ENCODE assay signal across 8 cellular contexts in genomic region chr6:106520711-106521367, GRCh38.
A peak's percentile ranks its signal among the peaks of the same experiment; 100 is the strongest.
DNase-seq lines count a peak whose midpoint lies in the region; ATAC-seq and TF ChIP-seq lines count a peak whose summit lies in the region.

No MANE protein-coding gene starts in this region.

- no peak for TF ChIP-seq CTCF in GM13977 (IDR thresholded peaks at IDR 0.05; ENCODE audit: extremely low read depth, insufficient read depth, missing control alignments)

- no peak overlapping the region for H2BK5ac ChIP-seq in neuronal stem cell (ENCODE audit: low read length)

- no peak overlapping the region for H2BK120ac ChIP-seq in neuronal stem cell (ENCODE audit: low read depth, low read length)

- H3K9me3 ChIP-seq in neuronal stem cell (replicated peaks in 1 of 2; ENCODE audit: control insufficient read depth in 2 of 2, insufficient read depth in 1 of 2, low read depth in 1 of 2, low read length in 2 of 2), result no peaks in the 10 kb centered on the region

- no peak overlapping the region for H2BK12ac ChIP-seq in neuronal stem cell (ENCODE audit: low read length)

- H3K4me3 ChIP-seq in neuronal stem cell (ENCODE audit: low read length in 2 of 2), result no peak overlapping the region

- H2BK15ac ChIP-seq in neuronal stem cell (ENCODE audit: low read length), result no peak overlapping the region

- H3K27me3 ChIP-seq in neuronal stem cell (ENCODE audit: control insufficient read depth in 3 of 3, insufficient read depth in 3 of 3, low read depth in 1 of 3, low read length in 3 of 3), result peaks cover 0 to 58% (median 0%) of the 10 kb centered on the region in 3 experiments

- in situ Hi-C loops in GM13977 (cut with MboI; ENCODE audit: low pct_unique_long_range_greater_than_20kb, low sequenced_read_pairs, unreplicated experiment), result no loop called here

- no peak overlapping the region for H3K23ac ChIP-seq in neuronal stem cell (ENCODE audit: low read depth, low read length, poor library complexity)

- H4K91ac ChIP-seq in neuronal stem cell (ENCODE audit: low read depth, low read length, poor library complexity), result no peak overlapping the region

- no CpG with 5 or more reads among the region's 14 CpGs for WGBS in neuronal stem cell (ENCODE audit: extremely low coverage in 2 of 2, insufficient read length in 2 of 2, insufficient replicate concordance in 1 of 2), 2 donors

- no peak overlapping the region for H2AK5ac ChIP-seq in neuronal stem cell (ENCODE audit: low read depth, low read length)

- H3K36me3 ChIP-seq in neuronal stem cell (replicated peaks in 1 of 2; ENCODE audit: control insufficient read depth in 2 of 2, insufficient read depth in 2 of 2, low read length in 2 of 2), result no peaks in the 10 kb centered on the region

- DNase-seq in GM13977 (ENCODE audit: low spot score) (peak; percentile 58), OCI-M1 (lab: John Stamatoyannopoulos, UW) (peak; percentile 98), sciatic nerve (ENCODE audit: low spot score) (no peak), iPS-NIHi11 (ENCODE audit: low spot score) (no peak), neuronal stem cell (ENCODE audit: low spot score) (no peak), NCI-H510A treated with DMSO at 0.1 percent for 48 hours (lab: John Stamatoyannopoulos, UW) (no peak)
- peak; percentile 65 for DNase-seq in activated effector memory CD4-positive, alpha-beta T cell treated with Interleukin-2 at 50 U/mL for 16 hours

- H3K79me1 ChIP-seq in neuronal stem cell (ENCODE audit: low read depth, low read length), result no peaks in the 10 kb centered on the region

- H3K4me2 ChIP-seq in neuronal stem cell (ENCODE audit: insufficient read depth, low read length, poor library complexity, severe bottlenecking), result no peak overlapping the region

- no peak overlapping the region for H3K27ac ChIP-seq in neuronal stem cell (replicated peaks; ENCODE audit: low read length)

- H3K14ac ChIP-seq in neuronal stem cell (ENCODE audit: low read length), result no peak overlapping the region

- intact Hi-C loops in sciatic nerve (cut with DNase I), result no loop called here

- no peak overlapping the region for H3K9ac ChIP-seq in neuronal stem cell (ENCODE audit: low read depth, low read length, poor library complexity)

- H3K18ac ChIP-seq in neuronal stem cell (ENCODE audit: low read length), result no peak overlapping the region

- H3K4me1 ChIP-seq in neuronal stem cell (ENCODE audit: control insufficient read depth in 2 of 2, insufficient read depth in 1 of 2, low read depth in 1 of 2, low read length in 2 of 2), result no peaks in the 10 kb centered on the region

- peak; percentile 57 for ATAC-seq in HG02763 (IDR thresholded peaks at IDR 0.05; ENCODE audit: unreplicated experiment)
- peak; percentile 55 for ATAC-seq in sciatic nerve

- no peak overlapping the region for H4K8ac ChIP-seq in neuronal stem cell (ENCODE audit: low read depth, low read length)

- H3K4ac ChIP-seq in neuronal stem cell (ENCODE audit: low read length), result no peak overlapping the region

- no peak overlapping the region for H2AFZ ChIP-seq in neuronal stem cell (ENCODE audit: low read length)

Comparison
In these comparisons a context has a peak if more than half of its experiments do, and no peak if none do; other contexts are left out.
1. DNase-seq: peak in GM13977 (single experiment), OCI-M1 (single experiment) and activated effector memory CD4-positive, alpha-beta T cell treated with Interleukin-2 at 50 U/mL for 16 hours (single experiment); none in sciatic nerve (single experiment), iPS-NIHi11 (single experiment), neuronal stem cell (single experiment) and NCI-H510A treated with DMSO at 0.1 percent for 48 hours (single experiment).